Comparison of ENCODE assay signal across 25 cellular contexts in genomic region chr16:74199066-74199841, GRCh38.
"Had no signal": no experiment of that assay in that cellular context is flagged by ENCODE, and none has a peak within 500 bp of the region (broad histone marks: within the 10 kb centered on the region; RNA-seq: fewer than 3 reads in every experiment).

No MANE protein-coding gene starts in this region.

- DNase-seq: colonic mucosa; effector CD8-positive, alpha-beta T cell; endodermal cell; esophagus squamous epithelium; foreskin melanocyte; hypothalamus; immature natural killer cell; mesenchymal stem cell; mucosa of descending colon; naive B cell; psoas muscle; right cardiac atrium; small intestine; stimulated activated CD4-positive, alpha-beta T cell treated with anti-CD3 and anti-CD28 coated beads, Interleukin-15, amount 100 ng/mL, for 24 hours; stimulated activated CD4-positive, alpha-beta T cell treated with anti-CD3 and anti-CD28 coated beads, Interleukin-4, amount 100 ng/mL, for 1 hour; stimulated activated CD8-positive, alpha-beta memory T cell treated with anti-CD3 and anti-CD28 coated beads, Interleukin-4, amount 100 ng/mL, for 48 hours; stimulated activated naive CD4-positive, alpha-beta T cell; stimulated activated naive CD8-positive, alpha-beta T cell treated with anti-CD3 and anti-CD28 coated beads, Interleukin-15, amount 100 ng/mL, for 72 hours; transverse colon; upper lobe of right lung; uterus had no signal

- ATAC-seq: mucosa of descending colon; psoas muscle; right cardiac atrium; stimulated activated naive CD8-positive, alpha-beta T cell treated with anti-CD3 and anti-CD28 coated beads, Interleukin-15, amount 100 ng/mL, for 72 hours; upper lobe of right lung had no signal

- H3K9me3 ChIP-seq: colonic mucosa, esophagus squamous epithelium, mucosa of descending colon, psoas muscle, suprapubic skin, transverse colon, upper lobe of right lung, uterus had no signal

- H2AFZ ChIP-seq: neural progenitor cell had no signal

- H3K4me3 ChIP-seq: colonic mucosa, esophagus squamous epithelium, mucosa of descending colon, neural progenitor cell, psoas muscle, suprapubic skin, transverse colon, upper lobe of right lung, uterus had no signal

- H3K27me3 ChIP-seq: colonic mucosa, neural progenitor cell, suprapubic skin, transverse colon, upper lobe of right lung, uterus had no signal

- H3K9ac ChIP-seq: neural progenitor cell had no signal

- H3K4me1 ChIP-seq: colonic mucosa, esophagus squamous epithelium, psoas muscle, suprapubic skin, transverse colon, upper lobe of right lung, uterus had no signal

- H3K4me2 ChIP-seq: neural progenitor cell had no signal

- H3K27ac ChIP-seq: colonic mucosa, esophagus squamous epithelium, neural progenitor cell, psoas muscle, suprapubic skin, transverse colon, upper lobe of right lung, uterus had no signal

- FAIRE-seq: endothelial cell of umbilical vein, keratinocyte, small intestine had no signal

- H3K36me3 ChIP-seq: colonic mucosa, esophagus squamous epithelium, neural progenitor cell, suprapubic skin, transverse colon, upper lobe of right lung, uterus had no signal
